1 cellular context compared by ENCODE assay signal in the genomic region with DNA sequence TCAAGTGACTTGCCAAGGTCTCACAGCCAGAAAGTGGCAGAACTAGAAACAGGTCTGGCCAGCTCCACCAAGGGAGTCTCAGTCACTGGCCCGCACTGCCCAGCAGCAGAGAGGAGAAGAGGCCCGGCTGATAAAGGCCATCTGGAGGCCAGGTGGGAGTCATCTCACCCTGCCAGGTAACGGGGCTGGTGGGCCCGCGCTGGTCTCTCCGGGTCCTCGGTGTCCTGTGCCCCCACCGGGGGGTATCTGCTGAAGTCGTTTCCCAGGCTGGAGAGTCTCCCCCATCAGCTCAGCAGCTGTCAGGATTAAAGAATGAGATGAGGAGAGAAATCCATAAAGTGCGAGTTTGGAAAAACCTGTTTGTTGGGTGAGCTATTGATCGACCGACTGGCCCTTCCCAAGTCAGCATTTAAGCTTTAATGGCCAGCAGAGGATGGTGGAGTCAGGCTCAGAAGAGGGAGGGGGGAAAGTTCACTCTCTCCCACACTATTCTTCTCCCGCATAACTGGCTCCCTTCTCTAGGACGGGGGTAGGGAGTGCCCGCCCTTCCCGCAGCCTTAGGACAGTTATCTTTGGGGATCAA.
TF ChIP-seq lines count a peak whose summit lies in the region.

No MANE protein-coding gene starts in this region.

TF ChIP-seq in GM23338, 12 proteins besides CTCF, POLR2A, EP300 and RAD21:
- TF ChIP-seq, protein P1, sequence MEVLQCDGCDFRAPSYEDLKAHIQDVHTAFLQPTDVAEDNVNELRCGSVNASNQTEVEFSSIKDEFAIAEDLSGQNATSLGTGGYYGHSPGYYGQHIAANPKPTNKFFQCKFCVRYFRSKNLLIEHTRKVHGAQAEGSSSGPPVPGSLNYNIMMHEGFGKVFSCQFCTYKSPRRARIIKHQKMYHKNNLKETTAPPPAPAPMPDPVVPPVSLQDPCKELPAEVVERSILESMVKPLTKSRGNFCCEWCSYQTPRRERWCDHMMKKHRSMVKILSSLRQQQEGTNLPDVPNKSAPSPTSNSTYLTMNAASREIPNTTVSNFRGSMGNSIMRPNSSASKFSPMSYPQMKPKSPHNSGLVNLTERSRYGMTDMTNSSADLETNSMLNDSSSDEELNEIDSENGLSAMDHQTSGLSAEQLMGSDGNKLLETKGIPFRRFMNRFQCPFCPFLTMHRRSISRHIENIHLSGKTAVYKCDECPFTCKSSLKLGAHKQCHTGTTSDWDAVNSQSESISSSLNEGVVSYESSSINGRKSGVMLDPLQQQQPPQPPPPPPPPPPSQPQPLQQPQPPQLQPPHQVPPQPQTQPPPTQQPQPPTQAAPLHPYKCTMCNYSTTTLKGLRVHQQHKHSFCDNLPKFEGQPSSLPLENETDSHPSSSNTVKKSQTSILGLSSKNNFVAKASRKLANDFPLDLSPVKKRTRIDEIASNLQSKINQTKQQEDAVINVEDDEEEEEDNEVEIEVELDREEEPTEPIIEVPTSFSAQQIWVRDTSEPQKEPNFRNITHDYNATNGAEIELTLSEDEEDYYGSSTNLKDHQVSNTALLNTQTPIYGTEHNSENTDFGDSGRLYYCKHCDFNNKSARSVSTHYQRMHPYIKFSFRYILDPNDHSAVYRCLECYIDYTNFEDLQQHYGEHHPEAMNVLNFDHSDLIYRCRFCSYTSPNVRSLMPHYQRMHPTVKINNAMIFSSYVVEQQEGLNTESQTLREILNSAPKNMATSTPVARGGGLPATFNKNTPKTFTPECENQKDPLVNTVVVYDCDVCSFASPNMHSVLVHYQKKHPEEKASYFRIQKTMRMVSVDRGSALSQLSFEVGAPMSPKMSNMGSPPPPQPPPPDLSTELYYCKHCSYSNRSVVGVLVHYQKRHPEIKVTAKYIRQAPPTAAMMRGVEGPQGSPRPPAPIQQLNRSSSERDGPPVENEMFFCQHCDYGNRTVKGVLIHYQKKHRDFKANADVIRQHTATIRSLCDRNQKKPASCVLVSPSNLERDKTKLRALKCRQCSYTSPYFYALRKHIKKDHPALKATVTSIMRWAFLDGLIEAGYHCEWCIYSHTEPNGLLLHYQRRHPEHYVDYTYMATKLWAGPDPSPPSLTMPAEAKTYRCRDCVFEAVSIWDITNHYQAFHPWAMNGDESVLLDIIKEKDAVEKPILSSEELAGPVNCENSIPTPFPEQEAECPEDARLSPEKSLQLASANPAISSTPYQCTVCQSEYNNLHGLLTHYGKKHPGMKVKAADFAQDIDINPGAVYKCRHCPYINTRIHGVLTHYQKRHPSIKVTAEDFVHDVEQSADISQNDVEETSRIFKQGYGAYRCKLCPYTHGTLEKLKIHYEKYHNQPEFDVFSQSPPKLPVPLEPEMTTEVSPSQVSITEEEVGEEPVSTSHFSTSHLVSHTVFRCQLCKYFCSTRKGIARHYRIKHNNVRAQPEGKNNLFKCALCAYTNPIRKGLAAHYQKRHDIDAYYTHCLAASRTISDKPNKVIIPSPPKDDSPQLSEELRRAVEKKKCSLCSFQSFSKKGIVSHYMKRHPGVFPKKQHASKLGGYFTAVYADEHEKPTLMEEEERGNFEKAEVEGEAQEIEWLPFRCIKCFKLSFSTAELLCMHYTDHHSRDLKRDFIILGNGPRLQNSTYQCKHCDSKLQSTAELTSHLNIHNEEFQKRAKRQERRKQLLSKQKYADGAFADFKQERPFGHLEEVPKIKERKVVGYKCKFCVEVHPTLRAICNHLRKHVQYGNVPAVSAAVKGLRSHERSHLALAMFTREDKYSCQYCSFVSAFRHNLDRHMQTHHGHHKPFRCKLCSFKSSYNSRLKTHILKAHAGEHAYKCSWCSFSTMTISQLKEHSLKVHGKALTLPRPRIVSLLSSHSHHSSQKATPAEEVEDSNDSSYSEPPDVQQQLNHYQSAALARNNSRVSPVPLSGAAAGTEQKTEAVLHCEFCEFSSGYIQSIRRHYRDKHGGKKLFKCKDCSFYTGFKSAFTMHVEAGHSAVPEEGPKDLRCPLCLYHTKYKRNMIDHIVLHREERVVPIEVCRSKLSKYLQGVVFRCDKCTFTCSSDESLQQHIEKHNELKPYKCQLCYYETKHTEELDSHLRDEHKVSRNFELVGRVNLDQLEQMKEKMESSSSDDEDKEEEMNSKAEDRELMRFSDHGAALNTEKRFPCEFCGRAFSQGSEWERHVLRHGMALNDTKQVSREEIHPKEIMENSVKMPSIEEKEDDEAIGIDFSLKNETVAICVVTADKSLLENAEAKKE (CRISPR knock-in tag; IDR thresholded peaks at IDR 0.05) = no peak
- TF ChIP-seq, protein P2, sequence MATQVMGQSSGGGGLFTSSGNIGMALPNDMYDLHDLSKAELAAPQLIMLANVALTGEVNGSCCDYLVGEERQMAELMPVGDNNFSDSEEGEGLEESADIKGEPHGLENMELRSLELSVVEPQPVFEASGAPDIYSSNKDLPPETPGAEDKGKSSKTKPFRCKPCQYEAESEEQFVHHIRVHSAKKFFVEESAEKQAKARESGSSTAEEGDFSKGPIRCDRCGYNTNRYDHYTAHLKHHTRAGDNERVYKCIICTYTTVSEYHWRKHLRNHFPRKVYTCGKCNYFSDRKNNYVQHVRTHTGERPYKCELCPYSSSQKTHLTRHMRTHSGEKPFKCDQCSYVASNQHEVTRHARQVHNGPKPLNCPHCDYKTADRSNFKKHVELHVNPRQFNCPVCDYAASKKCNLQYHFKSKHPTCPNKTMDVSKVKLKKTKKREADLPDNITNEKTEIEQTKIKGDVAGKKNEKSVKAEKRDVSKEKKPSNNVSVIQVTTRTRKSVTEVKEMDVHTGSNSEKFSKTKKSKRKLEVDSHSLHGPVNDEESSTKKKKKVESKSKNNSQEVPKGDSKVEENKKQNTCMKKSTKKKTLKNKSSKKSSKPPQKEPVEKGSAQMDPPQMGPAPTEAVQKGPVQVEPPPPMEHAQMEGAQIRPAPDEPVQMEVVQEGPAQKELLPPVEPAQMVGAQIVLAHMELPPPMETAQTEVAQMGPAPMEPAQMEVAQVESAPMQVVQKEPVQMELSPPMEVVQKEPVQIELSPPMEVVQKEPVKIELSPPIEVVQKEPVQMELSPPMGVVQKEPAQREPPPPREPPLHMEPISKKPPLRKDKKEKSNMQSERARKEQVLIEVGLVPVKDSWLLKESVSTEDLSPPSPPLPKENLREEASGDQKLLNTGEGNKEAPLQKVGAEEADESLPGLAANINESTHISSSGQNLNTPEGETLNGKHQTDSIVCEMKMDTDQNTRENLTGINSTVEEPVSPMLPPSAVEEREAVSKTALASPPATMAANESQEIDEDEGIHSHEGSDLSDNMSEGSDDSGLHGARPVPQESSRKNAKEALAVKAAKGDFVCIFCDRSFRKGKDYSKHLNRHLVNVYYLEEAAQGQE (IDR thresholded peaks at IDR 0.05; ENCODE audit: unreplicated experiment) = no peak
- no peak for TF ChIP-seq JUNB (IDR thresholded peaks at IDR 0.05; ENCODE audit: unreplicated experiment)
- TF ChIP-seq ZNF114 (CRISPR knock-in tag; IDR thresholded peaks at IDR 0.05) = no peak
- no peak for TF ChIP-seq NANOG (IDR thresholded peaks at IDR 0.05; ENCODE audit: borderline replicate concordance)
- no peak for TF ChIP-seq STAT1 (IDR thresholded peaks at IDR 0.05; ENCODE audit: unreplicated experiment)
- TF ChIP-seq, protein P3, sequence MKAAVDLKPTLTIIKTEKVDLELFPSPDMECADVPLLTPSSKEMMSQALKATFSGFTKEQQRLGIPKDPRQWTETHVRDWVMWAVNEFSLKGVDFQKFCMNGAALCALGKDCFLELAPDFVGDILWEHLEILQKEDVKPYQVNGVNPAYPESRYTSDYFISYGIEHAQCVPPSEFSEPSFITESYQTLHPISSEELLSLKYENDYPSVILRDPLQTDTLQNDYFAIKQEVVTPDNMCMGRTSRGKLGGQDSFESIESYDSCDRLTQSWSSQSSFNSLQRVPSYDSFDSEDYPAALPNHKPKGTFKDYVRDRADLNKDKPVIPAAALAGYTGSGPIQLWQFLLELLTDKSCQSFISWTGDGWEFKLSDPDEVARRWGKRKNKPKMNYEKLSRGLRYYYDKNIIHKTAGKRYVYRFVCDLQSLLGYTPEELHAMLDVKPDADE (IDR thresholded peaks at IDR 0.05) = no peak
- no peak for TF ChIP-seq ZNF331 (CRISPR knock-in tag; IDR thresholded peaks at IDR 0.05; ENCODE audit: low read depth)
- TF ChIP-seq EZH2phosphoT487 (IDR thresholded peaks at IDR 0.05; ENCODE audit: unreplicated experiment) = no peak
- TF ChIP-seq EZH2 (IDR thresholded peaks at IDR 0.05; ENCODE audit: low read depth, unreplicated experiment) = no peak
- no peak for TF ChIP-seq POLR2AphosphoS5 (IDR thresholded peaks at IDR 0.05; ENCODE audit: low read depth)
- TF ChIP-seq CREB1 (CRISPR knock-in tag; IDR thresholded peaks at IDR 0.05; ENCODE audit: low read depth) = no peak
